8 cellular contexts compared by ENCODE assay signal in the genomic region with DNA sequence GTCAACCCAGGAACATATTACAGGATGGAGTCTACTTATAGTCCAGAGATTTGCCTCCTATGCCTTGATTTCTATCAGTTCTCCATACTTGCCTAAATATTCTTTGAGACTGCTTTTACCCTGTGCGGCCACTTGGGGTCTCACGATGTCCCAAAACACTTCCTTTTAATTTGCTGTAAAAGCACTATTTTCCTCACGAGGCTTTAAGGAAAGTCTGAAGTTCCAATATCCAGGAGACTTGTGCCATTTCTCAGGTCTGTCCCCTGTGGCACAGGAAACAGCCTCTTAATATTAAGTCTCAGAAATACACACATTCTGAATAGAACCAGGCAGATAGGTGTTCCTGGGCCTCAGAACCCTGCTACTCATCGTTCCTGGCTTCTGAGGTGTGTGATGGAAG.
DNase-seq lines count a peak whose midpoint lies in the region; ATAC-seq, FAIRE-seq and TF ChIP-seq lines count a peak whose summit lies in the region.

No MANE protein-coding gene starts in this region.

- H2BK15ac ChIP-seq in neuronal stem cell (ENCODE audit: low read length) = no peak overlapping the region

- H3F3A ChIP-seq in SU-DHL-6 (ENCODE audit: insufficient read depth) = no peaks in the 10 kb centered on the region

- H4K20me1 ChIP-seq in SU-DHL-6 (ENCODE audit: low read depth, low read length) = no peaks in the 10 kb centered on the region

- H3K18ac ChIP-seq in neuronal stem cell (ENCODE audit: low read length) = no peak overlapping the region

- H4K91ac ChIP-seq in neuronal stem cell (ENCODE audit: low read depth, low read length, poor library complexity) = no peak overlapping the region

- no peak overlapping the region for H4K8ac ChIP-seq in neuronal stem cell (ENCODE audit: low read depth, low read length)

- H2BK12ac ChIP-seq in neuronal stem cell (ENCODE audit: low read length) = no peak overlapping the region

- ATAC-seq in HG03159 (IDR thresholded peaks at IDR 0.05; ENCODE audit: unreplicated experiment) (peak; percentile 53), pancreas (peak; percentile 71 to 89 (median 84))

- in situ Hi-C loops in GM13976 (cut with MboI; ENCODE audit: low sequenced_read_pairs, unreplicated experiment) = loop anchor here (10.0 to 25.0 kb wide), 2 partner anchors 234 to 671 kb away; no protein-coding TSS in a partner anchor

- no peaks in the 10 kb centered on the region for H3K79me2 ChIP-seq in SU-DHL-6 (ENCODE audit: insufficient read depth, low read length)

- H3K4me2 ChIP-seq in SU-DHL-6 (ENCODE audit: low read depth, low read length, poor library complexity, severe bottlenecking) (peak overlapping the region; percentile 13), neuronal stem cell (ENCODE audit: insufficient read depth, low read length, poor library complexity, severe bottlenecking) (no peak overlapping the region)

- no peaks in the 10 kb centered on the region for H3K79me1 ChIP-seq in neuronal stem cell (ENCODE audit: low read depth, low read length)

- peak; percentile 87 for FAIRE-seq in pancreas (lab: Jason Lieb, UNC)

- H3K4ac ChIP-seq in neuronal stem cell (ENCODE audit: low read length) = no peak overlapping the region

- H3K9ac ChIP-seq in SU-DHL-6 (ENCODE audit: low read length) (no peak overlapping the region), neuronal stem cell (ENCODE audit: low read depth, low read length, poor library complexity) (no peak overlapping the region)

- WGBS in pancreas, 2 donors = 13% methylated on average over 4 of the region's 4 CpGs
- no CpG with 5 or more reads among the region's 4 CpGs for WGBS in neuronal stem cell (ENCODE audit: extremely low coverage in 2 of 2, insufficient read length in 2 of 2, insufficient replicate concordance in 1 of 2), 2 donors

- no peaks in the 10 kb centered on the region for H3K9me2 ChIP-seq in SU-DHL-6 (replicated peaks; ENCODE audit: insufficient read depth, low read length)

- H2BK120ac ChIP-seq in neuronal stem cell (ENCODE audit: low read depth, low read length) = no peak overlapping the region

- H3K23ac ChIP-seq in neuronal stem cell (ENCODE audit: low read depth, low read length, poor library complexity) = no peak overlapping the region

- H3K4me3 ChIP-seq in BE2C (ENCODE audit: low read depth, low read length) (no peak overlapping the region), SU-DHL-6 (ENCODE audit: insufficient read depth, low read length, poor library complexity, severe bottlenecking) (no peak overlapping the region), fibroblast of mammary gland (ENCODE audit: control insufficient read depth, low read depth, low read length) (no peak overlapping the region), pancreas (no peak overlapping the region), neuronal stem cell (ENCODE audit: low read length in 2 of 2) (no peak overlapping the region)

- no peak overlapping the region for H2AK5ac ChIP-seq in neuronal stem cell (ENCODE audit: low read depth, low read length)

- H3K27ac ChIP-seq in SU-DHL-6 (ENCODE audit: low read depth, low read length) = no peak overlapping the region
- no peak overlapping the region for H3K27ac ChIP-seq in pancreas
- H3K27ac ChIP-seq in neuronal stem cell (replicated peaks; ENCODE audit: low read length) = no peak overlapping the region

- H3K4me1 ChIP-seq in BE2C (no peaks in the 10 kb centered on the region), pancreas (no peaks in the 10 kb centered on the region), neuronal stem cell (ENCODE audit: control insufficient read depth in 2 of 2, insufficient read depth in 1 of 2, low read depth in 1 of 2, low read length in 2 of 2) (peaks cover 5 to 8% of the 10 kb centered on the region in 2 donors)

- TF ChIP-seq CTCF in BE2C (IDR thresholded peaks at IDR 0.05; ENCODE audit: low read depth, low read length) = peak; percentile 56
- TF ChIP-seq CTCF in GM13976 (IDR thresholded peaks at IDR 0.05; ENCODE audit: borderline replicate concordance, control extremely low read depth, extremely low read depth, insufficient read depth, missing control alignments) = peak; percentile 74
- TF ChIP-seq CTCF in SU-DHL-6 (IDR thresholded peaks at IDR 0.05; ENCODE audit: insufficient read depth, low read length, poor library complexity, severe bottlenecking) = peak; percentile 34
- peak; percentile 67 for TF ChIP-seq CTCF in fibroblast of mammary gland (conservative IDR thresholded peaks at IDR 0.05; ENCODE audit: control insufficient read depth, insufficient read depth, low read depth, low read length)
- peak; percentile 26 to 73 (median 49) for TF ChIP-seq CTCF in pancreas (IDR thresholded peaks at IDR 0.05)

- intact Hi-C loops in pancreas (cut with DNase I) = loop anchor here in 2 of 3 donors (10.0 kb wide), 1 partner anchor 221 kb away; no protein-coding TSS in a partner anchor

- DNase-seq in BE2C = no peak
- peak; percentile 32 for DNase-seq in GM13976 (ENCODE audit: low spot score)
- peak; percentile 54 for DNase-seq in fibroblast of mammary gland (ENCODE audit: low read depth)
- DNase-seq in pancreas = no peak
- DNase-seq in COR-L47 (lab: John Stamatoyannopoulos, UW) = no peak
- DNase-seq in neuronal stem cell (ENCODE audit: low spot score) = no peak

- no peak overlapping the region for H2BK5ac ChIP-seq in neuronal stem cell (ENCODE audit: low read length)

- no peaks in the 10 kb centered on the region for H3K27me3 ChIP-seq in BE2C
- H3K27me3 ChIP-seq in SU-DHL-6 (ENCODE audit: low read length) = no peaks in the 10 kb centered on the region
- no peaks in the 10 kb centered on the region for H3K27me3 ChIP-seq in pancreas
- H3K27me3 ChIP-seq in neuronal stem cell (ENCODE audit: control insufficient read depth in 3 of 3, insufficient read depth in 3 of 3, low read depth in 1 of 3, low read length in 3 of 3) = no peaks in the 10 kb centered on the region

- no peaks in the 10 kb centered on the region for H3K9me3 ChIP-seq in BE2C
- H3K9me3 ChIP-seq in SU-DHL-6 (ENCODE audit: insufficient read depth, low read length) = no peaks in the 10 kb centered on the region
- no peaks in the 10 kb centered on the region for H3K9me3 ChIP-seq in pancreas
- H3K9me3 ChIP-seq in neuronal stem cell (replicated peaks in 1 of 2; ENCODE audit: control insufficient read depth in 2 of 2, insufficient read depth in 1 of 2, low read depth in 1 of 2, low read length in 2 of 2) = no peaks in the 10 kb centered on the region

- H3K36me3 ChIP-seq in BE2C (no peaks in the 10 kb centered on the region), SU-DHL-6 (ENCODE audit: low read length) (no peaks in the 10 kb centered on the region), pancreas (no peaks in the 10 kb centered on the region), neuronal stem cell (replicated peaks in 1 of 2; ENCODE audit: control insufficient read depth in 2 of 2, insufficient read depth in 2 of 2, low read length in 2 of 2) (peaks cover 0 to 7% of the 10 kb centered on the region in 2 donors)

- H2AFZ ChIP-seq in SU-DHL-6 (ENCODE audit: low read depth, low read length, severe bottlenecking) = peak overlapping the region; percentile 84
- H2AFZ ChIP-seq in neuronal stem cell (ENCODE audit: low read length) = no peak overlapping the region

- H3K14ac ChIP-seq in neuronal stem cell (ENCODE audit: low read length) = no peak overlapping the region

Comparison
In these comparisons a context has a peak if more than half of its experiments do, and no peak if none do; other contexts are left out.
1. DNase-seq: peak in GM13976 (single experiment) and fibroblast of mammary gland (single experiment); none in BE2C (single experiment), pancreas (0 of 6), COR-L47 (single experiment) and neuronal stem cell (single experiment).
2. Peak in every context shown above with its lines, with median percentiles within 50 percentile points of each other: CTCF ChIP-seq.